Comparison of ENCODE assay signal across 8 cellular contexts in the genomic region with DNA sequence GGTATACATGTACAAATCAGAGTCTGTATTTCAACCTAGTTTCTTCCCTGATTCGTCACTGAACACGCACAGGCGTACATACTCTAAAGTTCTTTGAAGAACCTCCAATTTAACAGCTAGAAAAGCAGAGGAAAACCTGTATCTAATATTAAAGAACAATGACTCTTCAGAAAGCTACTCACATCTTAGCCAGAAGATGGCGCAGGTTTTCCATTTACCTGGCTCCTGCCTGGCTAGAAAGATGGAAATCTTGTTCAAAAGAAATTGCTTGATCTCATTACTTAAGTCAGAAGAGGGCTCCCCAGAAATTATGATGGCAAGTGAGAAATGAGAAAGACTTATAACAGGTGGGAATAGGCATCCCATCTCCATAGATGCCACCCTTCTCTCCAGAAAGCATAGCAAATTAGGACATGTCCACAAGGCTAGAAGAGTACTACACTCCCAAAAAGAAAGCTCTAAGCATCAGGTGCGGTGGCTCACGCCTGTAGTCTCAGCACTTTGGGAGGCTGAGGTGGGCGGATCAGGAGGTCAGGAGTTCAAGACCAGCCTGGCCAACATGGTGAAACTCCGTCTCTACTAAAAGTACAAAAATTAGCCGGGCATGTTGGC. TPM values are rescaled to one million over a fixed set of nuclear protein-coding genes. Genes with fewer than 3 reads are reported as not detected.
DNase-seq lines count a peak whose midpoint lies in the region; ATAC-seq and TF ChIP-seq lines count a peak whose summit lies in the region.

No MANE protein-coding gene starts in this region.

- TF ChIP-seq POLR2A in NB4 (IDR thresholded peaks at IDR 0.05; ENCODE audit: extremely low read depth, insufficient read length) (no peak), vagina (IDR thresholded peaks at IDR 0.05) (no peak)

- BruUV-seq in A673 (replicated peaks; lab: Mats Ljungman, UMichigan), result no TSS peak

- in situ Hi-C loops in G401 (cut with HindIII; ENCODE audit: low sequenced_read_pairs), result no loop called here

- no peak overlapping the region for H3K4me3 ChIP-seq in A673 (ENCODE audit: low read depth, low read length, poor library complexity, severe bottlenecking)
- no peak overlapping the region for H3K4me3 ChIP-seq in NB4 (ENCODE audit: low read depth, low read length)
- H3K4me3 ChIP-seq in dorsolateral prefrontal cortex, result no peak overlapping the region
- H3K4me3 ChIP-seq in mucosa of descending colon, result no peak overlapping the region
- no peak overlapping the region for H3K4me3 ChIP-seq in vagina

- no peaks in the 10 kb centered on the region for H3K36me3 ChIP-seq in A673 (ENCODE audit: insufficient read depth, low read length, poor library complexity, severe bottlenecking)
- H3K36me3 ChIP-seq in mucosa of descending colon (ENCODE audit: low read depth), result no peaks in the 10 kb centered on the region
- no peaks in the 10 kb centered on the region for H3K36me3 ChIP-seq in vagina

- H3K9me3 ChIP-seq in A673 (ENCODE audit: low read depth, low read length, poor library complexity, severe bottlenecking), result no peaks in the 10 kb centered on the region
- no peaks in the 10 kb centered on the region for H3K9me3 ChIP-seq in mucosa of descending colon
- H3K9me3 ChIP-seq in vagina, result no peaks in the 10 kb centered on the region

- DNase-seq in A673 (ENCODE audit: low spot score) (peak; percentile 71), G401 (ENCODE audit: low spot score) (peak; percentile 66), NB4 (ENCODE audit: low read depth) (peak; percentile 53), SW480 (ENCODE audit: low spot score) (peak; percentile 40), dorsolateral prefrontal cortex (peak in 4 of 10 donors; percentile 15 to 52 (median 39)), mucosa of descending colon (peak in 1 of 3 donors; percentile 76), vagina (ENCODE audit: extremely low spot score in 2 of 2) (no peak)

- CTCF ChIA-PET in A673 (lab: Charles Lee), result interaction anchor here (0.6 to 1.6 kb wide), 14 partner anchors 26 to 571 kb away, joined by 3 to 8 read pairs (median 3); no protein-coding TSS in a partner anchor

- ATAC-seq in mucosa of descending colon (peak; percentile 77), GM21737 (IDR thresholded peaks at IDR 0.05; ENCODE audit: unreplicated experiment) (no peak)

- H3K27me3 ChIP-seq in A673 (replicated peaks; ENCODE audit: insufficient read depth, low read depth, low read length, poor library complexity) (no peaks in the 10 kb centered on the region), dorsolateral prefrontal cortex (peaks cover 0 to 6% (median 0%) of the 10 kb centered on the region in 45 donors), vagina (no peaks in the 10 kb centered on the region)

- H3K4me1 ChIP-seq in A673 (ENCODE audit: insufficient read depth, low read length, poor library complexity, severe bottlenecking) (no peaks in the 10 kb centered on the region), mucosa of descending colon (ENCODE audit: low read depth) (no peaks in the 10 kb centered on the region), vagina (no peaks in the 10 kb centered on the region)

- H3K27ac ChIP-seq in A673 (ENCODE audit: low read depth, low read length, poor library complexity, severe bottlenecking), result no peak overlapping the region
- no peak overlapping the region for H3K27ac ChIP-seq in dorsolateral prefrontal cortex
- no peak overlapping the region for H3K27ac ChIP-seq in vagina

- TF ChIP-seq CTCF in A673 (conservative IDR thresholded peaks at IDR 0.05; ENCODE audit: low read depth, low read length) (peak; percentile 81), NB4 (IDR thresholded peaks at IDR 0.05; ENCODE audit: low read depth, low read length) (peak; percentile 49), dorsolateral prefrontal cortex (IDR thresholded peaks at IDR 0.05 in 54 of 56, conservative IDR thresholded peaks at IDR 0.05 in 2 of 56; ENCODE audit: low read depth in 1 of 56, partially characterized antibody in 56 of 56) (peak; percentile 64 to 96 (median 82)), mucosa of descending colon (IDR thresholded peaks at IDR 0.05) (peak; percentile 37), vagina (IDR thresholded peaks at IDR 0.05) (peak in 2 of 3 experiments; percentile 39 to 66)

- intact Hi-C loops in A673 (cut with micrococcal nuclease; ENCODE audit: unreplicated experiment), result loop anchor here (1.0 to 5.0 kb wide), 2 partner anchors 232 to 567 kb away; no protein-coding TSS in a partner anchor
- intact Hi-C loops in dorsolateral prefrontal cortex (cut with DNase I), result loop anchor here (1.0 to 10.0 kb wide), 4 partner anchors 119 to 569 kb away; no protein-coding TSS in a partner anchor
- intact Hi-C loops in mucosa of descending colon (cut with DNase I, micrococcal nuclease), result loop anchor here (1.0 to 5.0 kb wide), 2 partner anchors 232 kb away; no protein-coding TSS in a partner anchor
- intact Hi-C loops in vagina (cut with DNase I), result loop anchor here (2.0 kb wide), 1 partner anchor 231 kb away; no protein-coding TSS in a partner anchor

- POLR2A ChIA-PET in A673 (lab: Charles Lee; ENCODE audit: low non-redundant PET), result no interaction called here

RNA-seq across cellular contexts. Expression of a gene that starts 19.0 kb away (rescaled TPM):
- total RNA-seq in A673 (2021) (not detected in 2 replicates), dorsolateral prefrontal cortex (under 1 TPM in 43 of 120 experiments, not detected in 77; 0.11 to 0.33 (median 0.17) TPM), mucosa of descending colon (10 to 100 TPM in 1 of 3 donors, 1 to 10 TPM in 1, under 1 TPM in 1; 0.98 to 12.0 (median 1.4) TPM), vagina (not detected)
- not detected in 2 replicates for total RNA-seq in G401 (2014; rRNA removed; shearing (Covaris generic))

Comparison
In these comparisons a context has a peak if more than half of its experiments do, and no peak if none do; other contexts are left out.
1. DNase-seq: peak in A673 (single experiment), G401 (single experiment), NB4 (single experiment) and SW480 (single experiment); none in vagina (0 of 2).
2. Peak in every context shown above with its lines, with median percentiles within 50 percentile points of each other: CTCF ChIP-seq.